ENCODE assay signal across 17 cellular contexts in the genomic region with DNA sequence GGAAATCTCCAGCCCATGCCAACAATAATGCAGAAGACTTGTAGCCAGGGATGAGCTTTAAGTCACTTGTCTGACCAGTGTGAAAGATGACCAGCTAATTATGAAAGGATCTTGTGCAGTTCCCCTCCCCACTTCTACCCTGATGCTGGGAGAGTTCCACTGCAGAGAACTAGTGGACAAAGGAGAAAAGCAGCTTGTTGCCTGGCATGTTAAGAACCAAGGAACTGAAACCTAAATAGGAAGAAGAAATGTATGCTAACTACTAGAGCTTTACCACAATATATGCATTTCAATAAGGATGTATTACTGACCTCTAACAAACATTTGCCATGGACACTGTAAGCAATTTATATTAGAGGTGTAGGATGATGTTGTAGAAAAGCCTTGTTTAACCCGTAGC. TPM values are rescaled to one million over a fixed set of nuclear protein-coding genes. Genes with fewer than 3 reads are reported as not detected.
DNase-seq lines count a peak whose midpoint lies in the region; ATAC-seq, FAIRE-seq and TF ChIP-seq lines count a peak whose summit lies in the region.
"Had no signal": no experiment of that assay in that cellular context is flagged by ENCODE, and none has a peak within 500 bp of the region (broad histone marks: within the 10 kb centered on the region; RNA-seq: fewer than 3 reads in every experiment).

No MANE protein-coding gene starts in this region.

- no peak for ATAC-seq in T-helper 17 cell
- no peak for ATAC-seq in WTC11
- ATAC-seq in body of pancreas = no peak
- ATAC-seq: HepG2 had no signal

- H3K27ac Mint-ChIP-seq in T-helper 17 cell = peak overlapping the region; percentile 74
- H3K27ac Mint-ChIP-seq in WTC11 = no peak overlapping the region
- H3K27ac Mint-ChIP-seq: B cell, T-cell had no signal

- peak; percentile 60 for FAIRE-seq in GM19239 (lab: Jason Lieb, UNC)
- FAIRE-seq: HepG2 had no signal

- H3K27ac ChIP-seq in body of pancreas = no peak overlapping the region
- H3K27ac ChIP-seq: SJSA1 had no signal

- 73 to 79% methylated on average over 1 of the region's 1 CpG for WGBS in body of pancreas, 2 donors

- intact Hi-C loops in body of pancreas (cut with DNase I) = no loop called here

- CTCF ChIA-PET in WTC11 (lab: Charles Lee) = no interaction called here

- H3K4me1 Mint-ChIP-seq in T-helper 17 cell (peaks cover 40% of the 10 kb centered on the region), WTC11 (0 out of 2 replicates have a peak, but pooled peaks cover 3% of the 10 kb centered on the region)

- no peaks in the 10 kb centered on the region for H3K9me3 ChIP-seq in T-helper 17 cell (ENCODE audit: control insufficient read depth, low read length, poor library complexity, severe bottlenecking)
- H3K9me3 ChIP-seq in body of pancreas = no peaks in the 10 kb centered on the region
- H3K9me3 ChIP-seq: SJSA1 had no signal

- H3K4me3 ChIP-seq in NB4 (ENCODE audit: low read depth, low read length) (no peak overlapping the region), body of pancreas (no peak overlapping the region)
- H3K4me3 ChIP-seq: SJSA1 had no signal

- no peak for DNase-seq in GM19239 (ENCODE audit: insufficient read length, low spot score)
- peak; percentile 49 for DNase-seq in NB4 (ENCODE audit: low read depth)
- DNase-seq in T-helper 17 cell = no peak
- peak; percentile 15 for DNase-seq in pons (ENCODE audit: low spot score)
- DNase-seq in WTC11 (ENCODE audit: low spot score) = no peak
- no peak for DNase-seq in body of pancreas
- DNase-seq in NCI-H2029 (lab: John Stamatoyannopoulos, UW) = no peak
- DNase-seq: DMS 273 treated with DMSO at 0.1 percent for 48 hours, NCI-H1048, NCI-H146, NCI-H345, NCI-H69 had no signal

- TF ChIP-seq POLR2A in NB4 (IDR thresholded peaks at IDR 0.05; ENCODE audit: extremely low read depth, insufficient read length) = no peak
- TF ChIP-seq POLR2A in body of pancreas (IDR thresholded peaks at IDR 0.05) = no peak

- no peak overlapping the region for H3K4me3 Mint-ChIP-seq in T-helper 17 cell
- no peak overlapping the region for H3K4me3 Mint-ChIP-seq in WTC11
- H3K4me3 Mint-ChIP-seq: B cell had no signal

- H3K4me1 ChIP-seq in body of pancreas = peaks cover 7% of the 10 kb centered on the region
- H3K4me1 ChIP-seq: SJSA1 had no signal

- no peaks in the 10 kb centered on the region for H3K36me3 Mint-ChIP-seq in T-helper 17 cell (ENCODE audit: low read depth)
- H3K36me3 Mint-ChIP-seq in WTC11 = no peaks in the 10 kb centered on the region
- H3K36me3 Mint-ChIP-seq: T-cell had no signal

- no peaks in the 10 kb centered on the region for H3K36me3 ChIP-seq in body of pancreas (replicated peaks in 1 of 2; ENCODE audit: insufficient read depth in 1 of 2, low read depth in 2 of 2)
- H3K36me3 ChIP-seq: SJSA1 had no signal

- H3K27me3 ChIP-seq in body of pancreas = no peaks in the 10 kb centered on the region
- H3K27me3 ChIP-seq: SJSA1 had no signal

- peaks cover 6% of the 10 kb centered on the region; the same call in 1 of the 2 replicates for H3K9me3 Mint-ChIP-seq in WTC11
- H3K9me3 Mint-ChIP-seq: T-cell had no signal

- POLR2A ChIA-PET in WTC11 (lab: Charles Lee) = no interaction called here

- TF ChIP-seq CTCF in NB4 (IDR thresholded peaks at IDR 0.05; ENCODE audit: low read depth, low read length) (no peak), WTC11 (IDR thresholded peaks at IDR 0.05) (no peak), body of pancreas (IDR thresholded peaks at IDR 0.05) (no peak)

- no peaks in the 10 kb centered on the region for H3K27me3 Mint-ChIP-seq in T-helper 17 cell
- H3K27me3 Mint-ChIP-seq in WTC11 (ENCODE audit: low read depth) = no peaks in the 10 kb centered on the region
- H3K27me3 Mint-ChIP-seq: T-cell had no signal

TF ChIP-seq in WTC11, 78 proteins besides CTCF, POLR2A, EP300 and RAD21:
- TF ChIP-seq RELA (CRISPR knock-in tag; IDR thresholded peaks at IDR 0.05; ENCODE audit: borderline replicate concordance) = no peak
- no peak for TF ChIP-seq ZMAT4 (CRISPR knock-in tag; IDR thresholded peaks at IDR 0.05)
- TF ChIP-seq GABPB1 (CRISPR knock-in tag; IDR thresholded peaks at IDR 0.05) = no peak
- TF ChIP-seq KAT7 (CRISPR knock-in tag; IDR thresholded peaks at IDR 0.05; ENCODE audit: borderline replicate concordance) = no peak
- TF ChIP-seq ZNF396 (CRISPR knock-in tag; IDR thresholded peaks at IDR 0.05; ENCODE audit: borderline replicate concordance) = no peak
- TF ChIP-seq ATF6 (CRISPR knock-in tag; IDR thresholded peaks at IDR 0.05) = no peak
- no peak for TF ChIP-seq ATF2 (CRISPR knock-in tag; IDR thresholded peaks at IDR 0.05; ENCODE audit: borderline replicate concordance, low read depth)
- no peak for TF ChIP-seq ETV6 (CRISPR knock-in tag; IDR thresholded peaks at IDR 0.05)
TF ChIP-seq in WTC11: peak in this region for 0.

RNA-seq across cellular contexts. Expression of gene CSTA, which starts 52.2 kb away (rescaled TPM):
- 1 to 10 TPM; 1.3 to 2.2 TPM for total RNA-seq in T-helper 17 cell
- not detected in 3 replicates for total RNA-seq in WTC11 (2021)
- 1 to 10 TPM in 1 of 2 donors, not detected in 1; 1.3 TPM for total RNA-seq in body of pancreas
- total RNA-seq: B cell, Daoy, SJSA1, T-cell had no signal

Comparison
In these comparisons a context has a peak if more than half of its experiments do, and no peak if none do; other contexts are left out.
1. DNase-seq: peak in NB4 (single experiment) and pons (single experiment); none in GM19239 (single experiment), T-helper 17 cell (0 of 3), WTC11 (single experiment), body of pancreas (0 of 4) and NCI-H2029 (single experiment).